In the genomic region with DNA sequence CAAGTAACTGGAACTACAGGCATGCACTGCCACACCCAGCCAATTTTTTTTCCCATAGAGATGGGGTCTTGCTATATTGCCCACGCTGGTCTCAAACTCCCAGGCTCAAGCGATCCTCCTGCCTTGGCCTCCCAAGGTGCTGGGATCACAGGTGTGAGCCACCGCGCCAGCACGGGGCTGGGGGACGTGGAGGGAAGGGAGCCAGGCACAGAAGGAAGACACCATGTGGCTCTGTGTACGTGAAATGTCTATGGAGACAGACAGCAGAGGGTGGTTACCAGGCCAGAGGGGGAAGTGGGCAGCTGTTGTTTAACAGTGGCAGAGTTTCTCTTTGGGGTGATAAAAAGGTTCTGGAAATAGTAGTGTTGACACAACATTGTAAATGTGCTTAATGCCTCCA, we compare ENCODE assay signal across 12 cellular contexts. TPM values are rescaled to one million over a fixed set of nuclear protein-coding genes. Genes with fewer than 3 reads are reported as not detected.
DNase-seq lines count a peak whose midpoint lies in the region; ATAC-seq and TF ChIP-seq lines count a peak whose summit lies in the region.
"Had no signal": no experiment of that assay in that cellular context is flagged by ENCODE, and none has a peak within 500 bp of the region (broad histone marks: within the 10 kb centered on the region; RNA-seq: fewer than 3 reads in every experiment).

No MANE protein-coding gene starts in this region.

- no peak for ATAC-seq in WTC11
- ATAC-seq in natural killer cell, result peak; percentile 18 to 55 (median 31)
- no peak for ATAC-seq in HG03159 (IDR thresholded peaks at IDR 0.05; ENCODE audit: unreplicated experiment)
- no peak for ATAC-seq in body of pancreas

- H3K4me3 Mint-ChIP-seq in CD8-positive, alpha-beta memory T cell, result peak overlapping the region; percentile 62 to 89 (median 73)
- H3K4me3 Mint-ChIP-seq in WTC11, result no peak overlapping the region
- peak overlapping the region; percentile 79 for H3K4me3 Mint-ChIP-seq in natural killer cell

- CTCF ChIA-PET in CD8-positive, alpha-beta memory T cell (lab: Charles Lee), result interaction anchor here (0.7 kb wide), 1 partner anchor 14 kb away, joined by 3 read pairs; a partner anchor contains a TSS
- CTCF ChIA-PET in WTC11 (lab: Charles Lee), result no interaction called here

- POLR2A ChIA-PET in CD8-positive, alpha-beta memory T cell (lab: Charles Lee), result interaction anchor here (0.7 to 0.8 kb wide), 2 partner anchors 9 to 52 kb away, joined by 3 read pairs; no protein-coding TSS in a partner anchor
- POLR2A ChIA-PET in WTC11 (lab: Charles Lee), result no interaction called here

- no peaks in the 10 kb centered on the region for H3K27me3 Mint-ChIP-seq in CD8-positive, alpha-beta memory T cell
- 0 out of 2 replicates have a peak, but pooled peaks cover 3% of the 10 kb centered on the region for H3K27me3 Mint-ChIP-seq in WTC11 (ENCODE audit: low read depth)
- H3K27me3 Mint-ChIP-seq in natural killer cell (ENCODE audit: low read depth in 2 of 2), result no peaks in the 10 kb centered on the region

- H3K27ac ChIP-seq in CD8-positive, alpha-beta memory T cell (ENCODE audit: low read depth, low read length), result no peak overlapping the region
- peak overlapping the region; percentile 99 for H3K27ac ChIP-seq in KOPT-K1 (ENCODE audit: low read depth, low read length, poor library complexity, severe bottlenecking)
- no peak overlapping the region for H3K27ac ChIP-seq in body of pancreas
- H3K27ac ChIP-seq: RWPE1, VCaP had no signal

- H3K9me3 ChIP-seq in CD8-positive, alpha-beta memory T cell (ENCODE audit: low read length), result no peaks in the 10 kb centered on the region
- H3K9me3 ChIP-seq in KOPT-K1 (ENCODE audit: insufficient read depth, low read length, poor library complexity, severe bottlenecking) (no peaks in the 10 kb centered on the region), body of pancreas (no peaks in the 10 kb centered on the region)

- no peak for TF ChIP-seq POLR2A in body of pancreas (IDR thresholded peaks at IDR 0.05)

- WGBS in body of pancreas, 2 donors, result 71 to 86% methylated on average over 5 to 7 of the region's 7 CpGs

- DNase-seq in CD8-positive, alpha-beta memory T cell, result no peak
- no peak for DNase-seq in WTC11 (ENCODE audit: low spot score)
- DNase-seq in natural killer cell, result no peak
- no peak for DNase-seq in NCI-H226
- no peak for DNase-seq in body of pancreas
- DNase-seq: kidney, NCI-H1092 had no signal

- H3K4me1 Mint-ChIP-seq in CD8-positive, alpha-beta memory T cell, result peaks cover 16 to 54% (median 22%) of the 10 kb centered on the region in 3 donors
- H3K4me1 Mint-ChIP-seq in WTC11 (peaks cover 20% of the 10 kb centered on the region), natural killer cell (peaks cover 17 to 38% of the 10 kb centered on the region in 2 donors)
- H3K4me1 Mint-ChIP-seq: brain had no signal

- no peaks in the 10 kb centered on the region for H3K9me3 Mint-ChIP-seq in CD8-positive, alpha-beta memory T cell
- no peaks in the 10 kb centered on the region for H3K9me3 Mint-ChIP-seq in WTC11
- H3K9me3 Mint-ChIP-seq in natural killer cell, result no peaks in the 10 kb centered on the region
- H3K9me3 Mint-ChIP-seq: brain had no signal

- H3K4me3 ChIP-seq in CD8-positive, alpha-beta memory T cell (ENCODE audit: low read length), result no peak overlapping the region
- H3K4me3 ChIP-seq in body of pancreas, result no peak overlapping the region

- peak overlapping the region; percentile 81 to 97 (median 91) for H3K27ac Mint-ChIP-seq in CD8-positive, alpha-beta memory T cell
- H3K27ac Mint-ChIP-seq in WTC11 (no peak overlapping the region), natural killer cell (peak overlapping the region; percentile 76 to 82)

- H3K4me1 ChIP-seq in CD8-positive, alpha-beta memory T cell (ENCODE audit: insufficient read depth, low read length), result peaks cover 46% of the 10 kb centered on the region
- H3K4me1 ChIP-seq in body of pancreas, result peaks cover 10% of the 10 kb centered on the region

- TF ChIP-seq CTCF in WTC11 (IDR thresholded peaks at IDR 0.05) (no peak), natural killer cell (IDR thresholded peaks at IDR 0.05) (no peak), body of pancreas (IDR thresholded peaks at IDR 0.05) (no peak)

- no peaks in the 10 kb centered on the region for H3K36me3 ChIP-seq in CD8-positive, alpha-beta memory T cell (ENCODE audit: insufficient read depth, low read length)
- H3K36me3 ChIP-seq in KOPT-K1 (ENCODE audit: insufficient read depth, low read length) (no peaks in the 10 kb centered on the region), body of pancreas (replicated peaks in 1 of 2; ENCODE audit: insufficient read depth in 1 of 2, low read depth in 2 of 2) (no peaks in the 10 kb centered on the region)

- no peaks in the 10 kb centered on the region for H3K36me3 Mint-ChIP-seq in CD8-positive, alpha-beta memory T cell
- H3K36me3 Mint-ChIP-seq in WTC11, result no peaks in the 10 kb centered on the region
- no peaks in the 10 kb centered on the region for H3K36me3 Mint-ChIP-seq in natural killer cell
- H3K36me3 Mint-ChIP-seq: brain had no signal

- H3K27me3 ChIP-seq in CD8-positive, alpha-beta memory T cell (ENCODE audit: insufficient read depth, low read length, poor library complexity, severe bottlenecking), result no peaks in the 10 kb centered on the region
- peaks cover 0 to 5% of the 10 kb centered on the region in 2 donors for H3K27me3 ChIP-seq in body of pancreas

- intact Hi-C loops in natural killer cell (cut with micrococcal nuclease), result loop anchor here (10.0 kb wide), 1 partner anchor 335 kb away; a partner anchor contains a TSS
- intact Hi-C loops in body of pancreas (cut with DNase I), result no loop called here

TF ChIP-seq in WTC11, 78 proteins besides CTCF, POLR2A, EP300 and RAD21:
- peak; percentile 96 for TF ChIP-seq ZNF121 (CRISPR knock-in tag; IDR thresholded peaks at IDR 0.05)
- TF ChIP-seq, protein P1, sequence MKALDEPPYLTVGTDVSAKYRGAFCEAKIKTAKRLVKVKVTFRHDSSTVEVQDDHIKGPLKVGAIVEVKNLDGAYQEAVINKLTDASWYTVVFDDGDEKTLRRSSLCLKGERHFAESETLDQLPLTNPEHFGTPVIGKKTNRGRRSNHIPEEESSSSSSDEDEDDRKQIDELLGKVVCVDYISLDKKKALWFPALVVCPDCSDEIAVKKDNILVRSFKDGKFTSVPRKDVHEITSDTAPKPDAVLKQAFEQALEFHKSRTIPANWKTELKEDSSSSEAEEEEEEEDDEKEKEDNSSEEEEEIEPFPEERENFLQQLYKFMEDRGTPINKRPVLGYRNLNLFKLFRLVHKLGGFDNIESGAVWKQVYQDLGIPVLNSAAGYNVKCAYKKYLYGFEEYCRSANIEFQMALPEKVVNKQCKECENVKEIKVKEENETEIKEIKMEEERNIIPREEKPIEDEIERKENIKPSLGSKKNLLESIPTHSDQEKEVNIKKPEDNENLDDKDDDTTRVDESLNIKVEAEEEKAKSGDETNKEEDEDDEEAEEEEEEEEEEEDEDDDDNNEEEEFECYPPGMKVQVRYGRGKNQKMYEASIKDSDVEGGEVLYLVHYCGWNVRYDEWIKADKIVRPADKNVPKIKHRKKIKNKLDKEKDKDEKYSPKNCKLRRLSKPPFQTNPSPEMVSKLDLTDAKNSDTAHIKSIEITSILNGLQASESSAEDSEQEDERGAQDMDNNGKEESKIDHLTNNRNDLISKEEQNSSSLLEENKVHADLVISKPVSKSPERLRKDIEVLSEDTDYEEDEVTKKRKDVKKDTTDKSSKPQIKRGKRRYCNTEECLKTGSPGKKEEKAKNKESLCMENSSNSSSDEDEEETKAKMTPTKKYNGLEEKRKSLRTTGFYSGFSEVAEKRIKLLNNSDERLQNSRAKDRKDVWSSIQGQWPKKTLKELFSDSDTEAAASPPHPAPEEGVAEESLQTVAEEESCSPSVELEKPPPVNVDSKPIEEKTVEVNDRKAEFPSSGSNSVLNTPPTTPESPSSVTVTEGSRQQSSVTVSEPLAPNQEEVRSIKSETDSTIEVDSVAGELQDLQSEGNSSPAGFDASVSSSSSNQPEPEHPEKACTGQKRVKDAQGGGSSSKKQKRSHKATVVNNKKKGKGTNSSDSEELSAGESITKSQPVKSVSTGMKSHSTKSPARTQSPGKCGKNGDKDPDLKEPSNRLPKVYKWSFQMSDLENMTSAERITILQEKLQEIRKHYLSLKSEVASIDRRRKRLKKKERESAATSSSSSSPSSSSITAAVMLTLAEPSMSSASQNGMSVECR (CRISPR knock-in tag; IDR thresholded peaks at IDR 0.05; ENCODE audit: borderline replicate concordance), result no peak

RNA-seq across cellular contexts. Expression of a gene that starts 4.6 kb away (rescaled TPM):
- 100 to 1,000 TPM; 215 to 230 TPM for total RNA-seq in CD8-positive, alpha-beta memory T cell
- 58.4 TPM for polyA plus RNA-seq in CD8-positive, alpha-beta memory T cell
- total RNA-seq in WTC11 (2021), result 68.3 to 75.1 TPM (median 71.3 TPM) in 3 replicates
- 100 to 1,000 TPM; 172 to 197 (median 183) TPM for total RNA-seq in natural killer cell
- total RNA-seq in body of pancreas, result 100 to 1,000 TPM in 1 of 2 donors, 10 to 100 TPM in 1; 61.0 to 269 TPM

RNA-seq across cellular contexts. Expression of a gene that starts 14.0 kb away (rescaled TPM):
- 100 to 1,000 TPM in 1 of 2 experiments, 10 to 100 TPM in 1; 97.6 to 106 TPM for total RNA-seq in CD8-positive, alpha-beta memory T cell
- polyA plus RNA-seq in CD8-positive, alpha-beta memory T cell, result 0.26 TPM
- total RNA-seq in WTC11 (2021) (142 to 154 TPM (median 149 TPM) in 3 replicates), natural killer cell (1 to 10 TPM; 2.2 to 3.8 (median 2.6) TPM), body of pancreas (1 to 10 TPM in 1 of 2 donors, not detected in 1; 7.6 TPM)

RNA-seq across cellular contexts. Expression of a gene that starts 22.1 kb away (rescaled TPM):
- 100 to 1,000 TPM; 338 to 348 TPM for total RNA-seq in CD8-positive, alpha-beta memory T cell
- polyA plus RNA-seq in CD8-positive, alpha-beta memory T cell, result 490 TPM
- total RNA-seq in WTC11 (2021) (272 to 288 TPM (median 282 TPM) in 3 replicates), natural killer cell (100 to 1,000 TPM; 118 to 123 (median 120) TPM), body of pancreas (100 to 1,000 TPM in 1 of 2 donors, 10 to 100 TPM in 1; 95.9 to 104 TPM)

Comparison
In these comparisons a context has a peak if more than half of its experiments do, and no peak if none do; other contexts are left out.
1. ATAC-seq: peak in natural killer cell (3 of 3); none in WTC11 (single experiment), HG03159 (single experiment) and body of pancreas (single experiment).
2. RNA of a gene that starts 14.0 kb away (total RNA-seq): 142 to 154 TPM in WTC11 and 97.6 to 106 TPM in CD8-positive, alpha-beta memory T cell; 7.6 TPM in body of pancreas and 2.2 to 3.8 TPM in natural killer cell; every median in the first group is over 10 times any median in the second.